In genomic region chr15:34336947-34337556, GRCh38 we compare ENCODE assay signal across 8 cellular contexts. TPM values are rescaled to one million over a fixed set of nuclear protein-coding genes. Genes with fewer than 3 reads are reported as not detected.
DNase-seq lines count a peak whose midpoint lies in the region; ATAC-seq and TF ChIP-seq lines count a peak whose summit lies in the region.

No MANE protein-coding gene starts in this region.

- CTCF ChIA-PET in RWPE1 (lab: Yijun Ruan, JAX), result interaction anchor here (0.7 kb wide), 1 partner anchor 30 kb away, joined by 3 read pairs; the partner anchor contains the start of gene LPCAT4

- H3K36me3 ChIP-seq in colonic mucosa (no peaks in the 10 kb centered on the region), upper lobe of right lung (peaks cover 31% of the 10 kb centered on the region)

- peak overlapping the region; percentile 80 for H3K27ac ChIP-seq in RWPE1
- H3K27ac ChIP-seq in colonic mucosa, result peak overlapping the region; percentile 86
- H3K27ac ChIP-seq in upper lobe of right lung, result peak overlapping the region; percentile 90

- H3K4me3 ChIP-seq in colonic mucosa (peak overlapping the region; percentile 87), upper lobe of right lung (peak overlapping the region; percentile 73)

- intact Hi-C loops in colonic mucosa (cut with DNase I) (no loop called here), upper lobe of right lung (cut with DNase I) (no loop called here)

- ATAC-seq in HG02852 (IDR thresholded peaks at IDR 0.05; ENCODE audit: unreplicated experiment) (peak; percentile 17), upper lobe of right lung (no peak)

- TF ChIP-seq CTCF in RWPE1 (conservative IDR thresholded peaks at IDR 0.05; ENCODE audit: low read depth) (no peak), colonic mucosa (IDR thresholded peaks at IDR 0.05) (no peak), upper lobe of right lung (IDR thresholded peaks at IDR 0.05) (no peak)

- H3K9me3 ChIP-seq in colonic mucosa (no peaks in the 10 kb centered on the region), upper lobe of right lung (no peaks in the 10 kb centered on the region)

- H3K9ac ChIP-seq in colonic mucosa (ENCODE audit: low read depth in 2 of 2, low read length in 2 of 2), result peak overlapping the region; percentile 79 to 93

- H3K27me3 ChIP-seq in colonic mucosa (no peaks in the 10 kb centered on the region), upper lobe of right lung (no peaks in the 10 kb centered on the region)

- DNase-seq in DMS53 (lab: John Stamatoyannopoulos, UW), result peak; percentile 62
- DNase-seq in DMS53 treated with DMSO at 0.1 percent for 48 hours (lab: John Stamatoyannopoulos, UW; ENCODE audit: unreplicated experiment), result no peak
- no peak for DNase-seq in RWPE1 (ENCODE audit: low spot score)
- no peak for DNase-seq in colonic mucosa
- DNase-seq in mesenteric fat pad (ENCODE audit: low spot score), result peak; percentile 88
- DNase-seq in upper lobe of right lung, result no peak
- no peak for DNase-seq in retina

- POLR2A ChIA-PET in RWPE1 (lab: Yijun Ruan, JAX; ENCODE audit: low non-redundant PET), result interaction anchor here (0.8 kb wide), 1 partner anchor 223 kb away, joined by 3 read pairs; no protein-coding TSS in a partner anchor

- H3K4me1 ChIP-seq in colonic mucosa (no peaks in the 10 kb centered on the region), upper lobe of right lung (peaks cover 33% of the 10 kb centered on the region)

RNA-seq across cellular contexts. Expression of gene SLC12A6, which starts 0.5 kb away (rescaled TPM):
- total RNA-seq in colonic mucosa (10 to 100 TPM; 13.8 to 18.8 TPM), mesenteric fat pad (22.8 TPM), upper lobe of right lung (44.9 TPM)

RNA-seq across cellular contexts. Expression of gene NOP10, which starts 5.9 kb away (rescaled TPM):
- 100 to 1,000 TPM; 143 to 184 TPM for total RNA-seq in colonic mucosa
- 157 TPM for total RNA-seq in mesenteric fat pad
- 161 TPM for total RNA-seq in upper lobe of right lung

RNA-seq across cellular contexts. Expression of gene NUTM1, which starts 6.1 kb away (rescaled TPM):
- total RNA-seq in colonic mucosa (not detected), mesenteric fat pad (not detected), upper lobe of right lung (not detected)

RNA-seq across cellular contexts. Expression of gene LPCAT4, which starts 29.9 kb away (rescaled TPM):
- total RNA-seq in colonic mucosa (100 to 1,000 TPM; 174 to 175 TPM), mesenteric fat pad (24.1 TPM), upper lobe of right lung (31.5 TPM)

Comparison
In these comparisons a context has a peak if more than half of its experiments do, and no peak if none do; other contexts are left out.
1. DNase-seq: peak in DMS53 (single experiment) and mesenteric fat pad (single experiment); none in DMS53 treated with DMSO at 0.1 percent for 48 hours (single experiment), RWPE1 (single experiment), colonic mucosa (single experiment), upper lobe of right lung (single experiment) and retina (single experiment).
2. Peak in every context shown above with its lines, with median percentiles within 50 percentile points of each other: H3K27ac ChIP-seq.